Comparison of ENCODE assay signal across 8 cellular contexts in genomic region chr3:145776782-145777408, GRCh38.
DNase-seq lines count a peak whose midpoint lies in the region; ATAC-seq lines count a peak whose summit lies in the region.

No MANE protein-coding gene starts in this region.

- DNase-seq in COR-L47 (lab: John Stamatoyannopoulos, UW) = peak; percentile 59
- peak; percentile 58 for DNase-seq in NCI-H748 (lab: John Stamatoyannopoulos, UW; ENCODE audit: unreplicated experiment)
- DNase-seq in dermis microvascular lymphatic vessel endothelial cell (ENCODE audit: low read depth in 2 of 2) = peak; percentile 43 to 71
- DNase-seq in myocyte (ENCODE audit: low read depth) = peak; percentile 83
- DNase-seq in central memory CD4-positive, alpha-beta T cell = no peak

- ATAC-seq in GM18502 (IDR thresholded peaks at IDR 0.05; ENCODE audit: poor library complexity, unreplicated experiment) (peak; percentile 76), HG03175 (IDR thresholded peaks at IDR 0.05; ENCODE audit: unreplicated experiment) (peak; percentile 71), HG02884 (IDR thresholded peaks at IDR 0.05; ENCODE audit: unreplicated experiment) (no peak)
